9 cellular contexts compared by ENCODE assay signal in genomic region chr10:24920907-24921881, GRCh38. TPM values are rescaled to one million over a fixed set of nuclear protein-coding genes. Genes with fewer than 3 reads are reported as not detected.
A peak's percentile ranks its signal among the peaks of the same experiment; 100 is the strongest.
DNase-seq lines count a peak whose midpoint lies in the region; ATAC-seq and TF ChIP-seq lines count a peak whose summit lies in the region.
"Had no signal": no experiment of that assay in that cellular context is flagged by ENCODE, and none has a peak within 500 bp of the region (broad histone marks: within the 10 kb centered on the region; RNA-seq: fewer than 3 reads in every experiment).

No MANE protein-coding gene starts in this region.

- H3K27ac ChIP-seq in HUES48 (ENCODE audit: low read depth, low read length) (peak overlapping the region; percentile 66), psoas muscle (no peak overlapping the region)

- H3K36me3 ChIP-seq in HUES48 (ENCODE audit: control insufficient read depth, insufficient read depth, low read length) (no peaks in the 10 kb centered on the region), psoas muscle (ENCODE audit: insufficient read depth in 1 of 2, low read depth in 1 of 2) (no peaks in the 10 kb centered on the region)

- H3K4me3 ChIP-seq in HUES48 (ENCODE audit: low read depth, low read length) (no peak overlapping the region), psoas muscle (no peak overlapping the region)

- TF ChIP-seq CTCF in psoas muscle (IDR thresholded peaks at IDR 0.05): no peak

- H3K4me1 ChIP-seq in HUES48 (ENCODE audit: control insufficient read depth, insufficient read depth, low read length): peaks cover 6% of the 10 kb centered on the region; the same call in 1 of the 2 replicates
- no peaks in the 10 kb centered on the region for H3K4me1 ChIP-seq in psoas muscle

- 45 to 52% (median 52%) methylated on average over 7 of the region's 7 CpGs for WGBS in psoas muscle, 3 donors

- H3K27me3 ChIP-seq in HUES48 (ENCODE audit: control insufficient read depth, insufficient read depth, low read length): no peaks in the 10 kb centered on the region
- no peaks in the 10 kb centered on the region for H3K27me3 ChIP-seq in psoas muscle (ENCODE audit: insufficient read depth in 3 of 3, low read length in 2 of 3)

- ATAC-seq in GM21381 (IDR thresholded peaks at IDR 0.05; ENCODE audit: unreplicated experiment) (peak; percentile 93), psoas muscle (peak; percentile 23 to 49 (median 39)), GM21737 (IDR thresholded peaks at IDR 0.05; ENCODE audit: unreplicated experiment) (no peak)

- H3K9me3 ChIP-seq in HUES48 (ENCODE audit: control insufficient read depth, insufficient read depth, low read length) (no peaks in the 10 kb centered on the region), psoas muscle (peaks cover 10% of the 10 kb centered on the region)

- H3K9ac ChIP-seq in HUES48 (ENCODE audit: low read depth, low read length): no peak overlapping the region

- peak; percentile 94 for DNase-seq in CD1c-positive myeloid dendritic cell (ENCODE audit: extremely low spot score)
- peak; percentile 81 to 82 for DNase-seq in activated T-cell treated with anti-CD3 and anti-CD28 coated beads, Interleukin-2, amount 50 U/mL, for 48 hours
- peak; percentile 82 for DNase-seq in globus pallidus (ENCODE audit: low spot score)
- DNase-seq in psoas muscle: peak in 1 of 2 donors; percentile 50
- DNase-seq in NCI-H446 treated with DMSO at 0.1 percent for 48 hours (lab: John Stamatoyannopoulos, UW): no peak

- intact Hi-C loops in psoas muscle (cut with DNase I): no loop called here

RNA-seq across cellular contexts. Expression of gene PRTFDC1, which starts 31.2 kb away (rescaled TPM):
- total RNA-seq in psoas muscle: under 1 TPM; 0.17 to 0.84 (median 0.46) TPM
- polyA plus RNA-seq in psoas muscle: under 1 TPM; 0.14 to 0.51 (median 0.43) TPM
- polyA plus RNA-seq: IgD-negative memory B cell had no signal
